8 cellular contexts compared by ENCODE assay signal in genomic region chr14:67815573-67816235, GRCh38. TPM values are rescaled to one million over a fixed set of nuclear protein-coding genes. Genes with fewer than 3 reads are reported as not detected.
A peak's percentile ranks its signal among the peaks of the same experiment; 100 is the strongest.
DNase-seq lines count a peak whose midpoint lies in the region; ATAC-seq, FAIRE-seq and TF ChIP-seq lines count a peak whose summit lies in the region.

No MANE protein-coding gene starts in this region.

- in situ Hi-C loops in K562 (cut with MboI) = loop anchor here (25.0 kb wide), 1 partner anchor 1328 kb away; the partner anchor contains the start of gene CCDC196

- H3K27me3 Mint-ChIP-seq in Calu3 (ENCODE audit: unreplicated experiment) = no peaks in the 10 kb centered on the region

- peaks cover 44% of the 10 kb centered on the region for H3K36me3 Mint-ChIP-seq in Calu3 (ENCODE audit: insufficient read depth, unreplicated experiment)

- no peaks in the 10 kb centered on the region for H3K9me1 ChIP-seq in K562 (ENCODE audit: control insufficient read depth, insufficient read depth, low read length)

- intact Hi-C loops in Calu3 (cut with micrococcal nuclease; ENCODE audit: unreplicated experiment) (no loop called here), K562 (cut with micrococcal nuclease) (no loop called here), testis (cut with DNase I; ENCODE audit: low total_unique reads) (no loop called here)

- TF ChIP-seq RAD21 in K562 (CRISPR knock-in tag; conservative IDR thresholded peaks at IDR 0.05 in 1 of 2, IDR thresholded peaks at IDR 0.05 in 1 of 2) = no peak
- no peak for TF ChIP-seq RAD21 in liver (IDR thresholded peaks at IDR 0.05)

- H3K9ac ChIP-seq in Loucy (ENCODE audit: low read depth, low read length, poor library complexity, severe bottlenecking) = peak overlapping the region; percentile 78
- peak overlapping the region; percentile 76 to 93; a peak in 3 of 4 replicates for H3K9ac ChIP-seq in K562 (ENCODE audit: insufficient read depth in 1 of 2, low read depth in 2 of 2, low read length in 2 of 2)
- peak overlapping the region; percentile 73 to 80 for H3K9ac ChIP-seq in liver (ENCODE audit: low read depth in 1 of 2, low read length in 2 of 2)

- no peak for FAIRE-seq in K562 (lab: Jason Lieb, UNC)

- H3K27ac ChIP-seq in K562 (ENCODE audit: extremely low read depth, low read depth, low read length) (peak overlapping the region; percentile 73), liver (ENCODE audit: low read depth in 1 of 2, low read length in 2 of 2) (no peak overlapping the region), testis (peak overlapping the region; percentile 69 to 76)

- H3K36me3 ChIP-seq in Loucy (ENCODE audit: insufficient read depth, low read length) = peaks cover under 1% of the 10 kb centered on the region; the same call in 1 of the 2 replicates
- H3K36me3 ChIP-seq in K562 (ENCODE audit: control insufficient read depth, insufficient read depth, low read length) = peaks cover 13% of the 10 kb centered on the region; the same call in 1 of the 3 replicates
- H3K36me3 ChIP-seq in liver (ENCODE audit: control insufficient read depth in 4 of 4, insufficient read depth in 3 of 4, low read depth in 1 of 4, low read length in 3 of 4) = peaks cover 0 to 15% (median 9%) of the 10 kb centered on the region in 4 donors
- no peaks in the 10 kb centered on the region for H3K36me3 ChIP-seq in testis (ENCODE audit: low read depth, missing control alignments)

- H3K4me3 ChIP-seq in Loucy (ENCODE audit: low read length, poor library complexity, severe bottlenecking) (peak overlapping the region; percentile 91), K562 (peak overlapping the region; percentile 74), liver (ENCODE audit: low read depth in 1 of 3, low read length in 3 of 3) (peak overlapping the region; percentile 82 to 97 (median 91)), testis (peak overlapping the region; percentile 69 to 86)

- no peaks in the 10 kb centered on the region for H3K27me3 ChIP-seq in Loucy (ENCODE audit: insufficient read depth, low read length, poor library complexity, severe bottlenecking)
- H3K27me3 ChIP-seq in K562 (ENCODE audit: control insufficient read depth in 2 of 2, insufficient read depth in 2 of 2, low read length in 2 of 2) = no peaks in the 10 kb centered on the region
- no peaks in the 10 kb centered on the region for H3K27me3 ChIP-seq in liver (ENCODE audit: control insufficient read depth in 4 of 4, insufficient read depth in 4 of 4, low read length in 3 of 4)
- H3K27me3 ChIP-seq in testis = no peaks in the 10 kb centered on the region

- CTCF ChIA-PET in Calu3 (lab: Charles Lee) (interaction anchor here (1.4 kb wide), 1 partner anchor 11 kb away, joined by 5 read pairs; no protein-coding TSS in a partner anchor), K562 (lab: Yijun Ruan, JAX; ENCODE audit: low intra/inter-chr PET ratio) (no interaction called here)

- no peaks in the 10 kb centered on the region for H3K9me3 ChIP-seq in Loucy (ENCODE audit: insufficient read depth, low read depth, low read length)
- no peaks in the 10 kb centered on the region; the same call in 1 of the 2 replicates for H3K9me3 ChIP-seq in K562 (replicated peaks; ENCODE audit: control insufficient read depth, insufficient read depth, low read depth, low read length)
- H3K9me3 ChIP-seq in liver (ENCODE audit: control insufficient read depth in 4 of 4, low read length in 3 of 4) = no peaks in the 10 kb centered on the region
- no peaks in the 10 kb centered on the region for H3K9me3 ChIP-seq in testis

- TF ChIP-seq POLR2A in K562 (conservative IDR thresholded peaks at IDR 0.05) = no peak
- TF ChIP-seq POLR2A in testis (IDR thresholded peaks at IDR 0.05) = no peak

- no peaks in the 10 kb centered on the region for H3K9me3 Mint-ChIP-seq in Calu3 (ENCODE audit: low read depth, unreplicated experiment)

- H2AFZ ChIP-seq in Loucy (ENCODE audit: low read length) (no peak overlapping the region; the same call in 1 of the 2 replicates), K562 (ENCODE audit: low read depth, low read length) (peak overlapping the region; percentile 84)

- 2% methylated on average over 15 of the region's 15 CpGs for WGBS in K562 (ENCODE audit: insufficient coverage, low coverage, missing lambda C conversion rate)
- WGBS in liver = 7% methylated on average over 15 of the region's 15 CpGs
- 5 to 6% methylated on average over 15 of the region's 15 CpGs for WGBS in testis, 2 donors

- no peak for ATAC-seq in K562

- H3K27ac Mint-ChIP-seq in Calu3 (ENCODE audit: unreplicated experiment) = peak overlapping the region; percentile 93

- no peaks in the 10 kb centered on the region for H3F3A ChIP-seq in Loucy (ENCODE audit: low read depth)

- POLR2A ChIA-PET in K562 (lab: Yijun Ruan, JAX) = interaction anchor here (0.6 to 1.4 kb wide), 3 partner anchors 10 to 117 kb away, joined by 3 to 4 read pairs (median 3); no protein-coding TSS in a partner anchor

- TF ChIP-seq CTCF in Calu3 (IDR thresholded peaks at IDR 0.05; ENCODE audit: unreplicated experiment) = no peak
- no peak for TF ChIP-seq CTCF in Loucy (conservative IDR thresholded peaks at IDR 0.05; ENCODE audit: low read length)
- TF ChIP-seq CTCF in K562 (IDR thresholded peaks at IDR 0.05 in 2 of 3, conservative IDR thresholded peaks at IDR 0.05 in 1 of 3; ENCODE audit: insufficient read depth in 2 of 3, low read depth in 1 of 3, low read length in 3 of 3) = no peak
- no peak for TF ChIP-seq CTCF in liver (IDR thresholded peaks at IDR 0.05; ENCODE audit: low read depth, low read length, missing input control)
- no peak for TF ChIP-seq CTCF in testis (IDR thresholded peaks at IDR 0.05)

- DNase-seq in Calu3 (no peak), K562 (ENCODE audit: extremely low read depth in 1 of 4, low spot score in 3 of 4) (peak in 1 of 4 experiments; percentile 16), testis (no peak), DMS153 treated with DMSO at 0.1 percent for 48 hours (lab: John Stamatoyannopoulos, UW; ENCODE audit: unreplicated experiment) (no peak), NCI-H446 (lab: John Stamatoyannopoulos, UW) (no peak), SKM-1 treated with dmso at 0.1 percent for 144 hours (lab: John Stamatoyannopoulos, UW; ENCODE audit: unreplicated experiment) (no peak)

- no peak for TF ChIP-seq EP300 in K562 (IDR thresholded peaks at IDR 0.05; ENCODE audit: low read length)

- H3K9me2 ChIP-seq in Loucy (replicated peaks; ENCODE audit: low read depth, low read length) = no peaks in the 10 kb centered on the region

- BruUV-seq in Calu3 (replicated peaks; lab: Mats Ljungman, UMichigan) (no TSS peak), K562 (replicated peaks; lab: Mats Ljungman, UMichigan) (TSS peak; percentile 57)

- H3K4me1 Mint-ChIP-seq in Calu3 (ENCODE audit: low read depth, unreplicated experiment) = peaks cover 17% of the 10 kb centered on the region

- peak overlapping the region; percentile 86 for H3K4me3 Mint-ChIP-seq in Calu3 (ENCODE audit: low read depth, unreplicated experiment)

- H3K4me1 ChIP-seq in Loucy (ENCODE audit: insufficient read depth, low read length, poor library complexity, severe bottlenecking) (peaks cover 24% of the 10 kb centered on the region), K562 (replicated peaks in 1 of 2; ENCODE audit: control insufficient read depth in 2 of 2, insufficient read depth in 2 of 2, low read length in 2 of 2) (peaks cover 0 to 6% of the 10 kb centered on the region in 2 experiments; a peak in 3 of 5 replicates), liver (ENCODE audit: control insufficient read depth in 4 of 4, insufficient read depth in 4 of 4, low read length in 3 of 4) (peaks cover 8 to 30% (median 21%) of the 10 kb centered on the region in 4 donors), testis (peaks cover 11% of the 10 kb centered on the region)

- peak overlapping the region; percentile 87 for H3K4me2 ChIP-seq in Loucy (ENCODE audit: low read depth, low read length, poor library complexity, severe bottlenecking)
- peak overlapping the region; percentile 91 for H3K4me2 ChIP-seq in K562 (ENCODE audit: insufficient read depth, low read length)

- H3K79me2 ChIP-seq in Loucy (ENCODE audit: insufficient read depth, low read length) = peaks cover 23% of the 10 kb centered on the region
- H3K79me2 ChIP-seq in K562 (ENCODE audit: control insufficient read depth, insufficient read depth, low read length) = peaks cover 26% of the 10 kb centered on the region

- H4K20me1 ChIP-seq in Loucy (ENCODE audit: insufficient read depth, low read length, poor library complexity, severe bottlenecking) = peaks cover 5% of the 10 kb centered on the region
- H4K20me1 ChIP-seq in K562 (replicated peaks; ENCODE audit: control insufficient read depth, insufficient read depth, low read length) = no peaks in the 10 kb centered on the region

RNA-seq across cellular contexts. Expression of gene ZFYVE26, which starts 0.7 kb away (rescaled TPM):
- total RNA-seq in Calu3 (2022) (19.9 and 22.5 TPM in 2 replicates), K562 (2014; rRNA removed) (5.4 and 6.4 TPM in 2 replicates), K562 (2014; rRNA removed; fragmentation: Illumina TruSeq; extraction: Trizol) (4.9 and 6.0 TPM in 2 replicates), K562 (2015; rRNA removed; fragmentation: Illumina TruSeq; extraction: Trizol) (5.2 and 6.7 TPM in 2 replicates), K562 (2021) (7.1 and 9.1 TPM in 2 replicates), liver (10 to 100 TPM; 12.4 to 17.2 TPM), testis (10 to 100 TPM; 32.7 to 34.6 TPM)
- 58.5 and 63.6 TPM in 2 replicates for total RNA-seq in K562 (2011; cell fraction: chromatin; rRNA removed; ENCODE audit: low replicate concordance)
- total RNA-seq in K562 (2011; cell fraction: nucleolus; rRNA removed) = 27.8 and 27.9 TPM in 2 replicates
- 34.8 and 36.8 TPM in 2 replicates for total RNA-seq in K562 (2011; cell fraction: nucleoplasm; rRNA removed)
- polyA plus RNA-seq in K562 (2011; rRNA removed) (6.5 and 6.7 TPM in 2 replicates), K562 (2014; fragmentation: Illumina TruSeq; extraction: Trizol) (4.5 and 4.6 TPM in 2 replicates), K562 (2014; fragmentation: Nextera tagmentation; extraction: Ambion mirVana) (under 1 TPM; 0.32 to 0.48 TPM), K562 (2014; rRNA removed) (2.9 and 5.9 TPM in 2 replicates), liver (1 to 10 TPM; 2.4 to 3.0 TPM), testis (ENCODE audit: insufficient read depth, low read depth, low replicate concordance) (9.4 TPM)
- polyA plus RNA-seq in K562 (2011; cell fraction: cytosol; rRNA removed) = 3.8 and 4.3 TPM in 2 replicates
- 14.0 and 22.3 TPM in 2 replicates for polyA plus RNA-seq in K562 (2011; cell fraction: nucleus; rRNA removed)
- 3.7 and 5.7 TPM in 2 replicates for polyA plus RNA-seq in K562 (2012)
- polyA minus RNA-seq in K562 (2011; rRNA and poly(A)+ RNA removed) = 17.7 and 21.9 TPM in 2 replicates
- polyA minus RNA-seq in K562 (2011; cell fraction: cytosol; rRNA and poly(A)+ RNA removed) = 5.2 and 10.4 TPM in 2 replicates
- polyA minus RNA-seq in K562 (2011; cell fraction: nucleus; rRNA and poly(A)+ RNA removed) = 16.6 and 27.3 TPM in 2 replicates

RNA-seq across cellular contexts. Expression of gene RAD51B, which starts 3.9 kb away (rescaled TPM):
- total RNA-seq in Calu3 (2022) = 24.7 and 33.0 TPM in 2 replicates
- 74.7 and 170 TPM in 2 replicates for total RNA-seq in K562 (2011; cell fraction: chromatin; rRNA removed; ENCODE audit: low replicate concordance)
- 33.0 and 48.6 TPM in 2 replicates for total RNA-seq in K562 (2011; cell fraction: nucleolus; rRNA removed)
- 59.4 and 73.9 TPM in 2 replicates for total RNA-seq in K562 (2011; cell fraction: nucleoplasm; rRNA removed)
- 7.1 and 11.3 TPM in 2 replicates for total RNA-seq in K562 (2014; rRNA removed)
- 17.3 and 21.3 TPM in 2 replicates for total RNA-seq in K562 (2014; rRNA removed; fragmentation: Illumina TruSeq; extraction: Trizol)
- total RNA-seq in K562 (2015; rRNA removed; fragmentation: Illumina TruSeq; extraction: Trizol) = 9.4 and 10.1 TPM in 2 replicates
- 12.9 and 16.9 TPM in 2 replicates for total RNA-seq in K562 (2021)
- 13.3 and 16.3 TPM in 2 replicates for polyA plus RNA-seq in K562 (2011; rRNA removed)
- polyA plus RNA-seq in K562 (2011; cell fraction: cytosol; rRNA removed) = 6.0 and 7.1 TPM in 2 replicates
- 13.2 and 16.7 TPM in 2 replicates for polyA plus RNA-seq in K562 (2011; cell fraction: nucleus; rRNA removed)
- polyA plus RNA-seq in K562 (2012) = 7.3 and 9.2 TPM in 2 replicates
- polyA plus RNA-seq in K562 (2014; fragmentation: Illumina TruSeq; extraction: Trizol) = 6.7 and 8.6 TPM in 2 replicates
- 10 to 100 TPM; 10.8 to 14.1 TPM for polyA plus RNA-seq in K562 (2014; fragmentation: Nextera tagmentation; extraction: Ambion mirVana)
- 6.3 and 8.5 TPM in 2 replicates for polyA plus RNA-seq in K562 (2014; rRNA removed)
- polyA minus RNA-seq in K562 (2011; rRNA and poly(A)+ RNA removed) = 47.3 and 48.0 TPM in 2 replicates
- polyA minus RNA-seq in K562 (2011; cell fraction: cytosol; rRNA and poly(A)+ RNA removed) = 5.7 and 7.6 TPM in 2 replicates
- polyA minus RNA-seq in K562 (2011; cell fraction: nucleus; rRNA and poly(A)+ RNA removed) = 51.7 and 95.7 TPM in 2 replicates
- total RNA-seq in liver = 10 to 100 TPM in 1 of 2 donors, 1 to 10 TPM in 1; 3.3 to 12.9 TPM
- polyA plus RNA-seq in liver = 1 to 10 TPM in 1 of 2 donors, under 1 TPM in 1; 0.81 to 1.6 TPM
- 10 to 100 TPM; 19.1 to 22.5 TPM for total RNA-seq in testis
- 5.5 TPM for polyA plus RNA-seq in testis (ENCODE audit: insufficient read depth, low read depth, low replicate concordance)

Comparison
In these comparisons a context has a peak if more than half of its experiments do, and no peak if none do; other contexts are left out.
1. H3K27ac ChIP-seq: peak in K562 (single experiment) and testis (2 of 2); none in liver (0 of 2).
2. Peak in every context shown above with its lines, with median percentiles within 50 percentile points of each other: H3K4me3 ChIP-seq and H3K9ac ChIP-seq.